In the genomic region with DNA sequence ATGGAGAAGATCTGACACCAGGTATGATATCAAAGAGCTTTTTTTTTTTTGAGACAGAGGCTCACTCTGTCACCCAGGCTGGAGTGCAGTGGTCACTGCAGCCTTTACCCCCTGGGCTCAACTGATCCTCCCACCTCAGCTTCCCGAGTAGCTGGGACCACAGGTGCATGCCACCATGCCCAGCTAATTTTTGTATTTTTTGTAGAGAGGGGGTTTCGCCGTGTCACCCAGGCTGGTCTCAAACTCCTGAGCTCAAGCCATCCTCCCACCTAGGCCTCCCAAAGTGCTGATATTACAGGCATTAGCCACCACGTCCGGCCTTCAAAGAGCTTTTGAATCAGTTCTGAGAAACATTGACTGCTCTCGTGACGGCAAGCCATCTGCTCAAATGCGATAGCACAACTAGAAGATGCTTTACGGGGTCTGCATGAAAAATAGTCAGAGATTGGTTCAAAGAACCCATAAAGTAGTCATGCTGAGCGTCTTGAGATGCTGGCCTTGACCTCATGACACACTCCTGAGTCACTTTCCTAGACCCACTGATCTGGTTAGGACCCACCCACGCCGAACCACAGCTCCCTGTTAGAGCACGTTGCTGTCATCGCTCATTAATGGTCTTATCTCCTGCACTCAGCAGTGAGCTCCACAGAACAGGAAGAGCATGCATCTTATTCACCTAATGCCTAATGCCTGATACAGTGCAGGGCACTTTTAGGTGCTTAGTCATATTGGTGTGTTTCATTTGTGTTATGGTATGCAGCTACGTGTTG, we compare ENCODE assay signal across 9 cellular contexts. TPM values are rescaled to one million over a fixed set of nuclear protein-coding genes. Genes with fewer than 3 reads are reported as not detected.
A peak's percentile ranks its signal among the peaks of the same experiment; 100 is the strongest.
DNase-seq lines count a peak whose midpoint lies in the region; ATAC-seq, FAIRE-seq and TF ChIP-seq lines count a peak whose summit lies in the region.
"Had no signal": no experiment of that assay in that cellular context is flagged by ENCODE, and none has a peak within 500 bp of the region (broad histone marks: within the 10 kb centered on the region; RNA-seq: fewer than 3 reads in every experiment).

No MANE protein-coding gene starts in this region.

- 93% methylated on average over 15 of the region's 15 CpGs for WGBS in suprapubic skin

- H3K9me3 ChIP-seq in astrocyte (ENCODE audit: insufficient read depth, low read depth, low read length): no peaks in the 10 kb centered on the region
- H3K9me3 ChIP-seq in suprapubic skin: no peaks in the 10 kb centered on the region

- no peak overlapping the region for H3K4me3 Mint-ChIP-seq in astrocyte (ENCODE audit: unreplicated experiment)
- H3K4me3 Mint-ChIP-seq in osteocyte (ENCODE audit: unreplicated experiment): peak overlapping the region; percentile 14
- H3K4me3 Mint-ChIP-seq: IgD-negative memory B cell had no signal

- TF ChIP-seq CTCF in astrocyte (IDR thresholded peaks at IDR 0.05; ENCODE audit: insufficient read depth, low read depth, low read length) (no peak), osteocyte (IDR thresholded peaks at IDR 0.05) (no peak), suprapubic skin (IDR thresholded peaks at IDR 0.05) (no peak)

- FAIRE-seq in astrocyte (lab: Jason Lieb, UNC): peak; percentile 97

- no peak for TF ChIP-seq EP300 in suprapubic skin (IDR thresholded peaks at IDR 0.05)

- H3K36me3 Mint-ChIP-seq in astrocyte (ENCODE audit: low read depth, unreplicated experiment): peaks cover 13% of the 10 kb centered on the region
- peaks cover 38% of the 10 kb centered on the region for H3K36me3 Mint-ChIP-seq in osteocyte (ENCODE audit: unreplicated experiment)
- H3K36me3 Mint-ChIP-seq: IgD-negative memory B cell had no signal

- H2AFZ ChIP-seq in astrocyte (ENCODE audit: low read depth, low read length): no peak overlapping the region

- H3K27me3 Mint-ChIP-seq in astrocyte (ENCODE audit: low read depth, unreplicated experiment) (no peaks in the 10 kb centered on the region), osteocyte (ENCODE audit: unreplicated experiment) (no peaks in the 10 kb centered on the region)
- H3K27me3 Mint-ChIP-seq: IgD-negative memory B cell had no signal

- H3K36me3 ChIP-seq in astrocyte (ENCODE audit: insufficient read depth, low read length): peaks cover 5% of the 10 kb centered on the region
- H3K36me3 ChIP-seq in suprapubic skin: no peaks in the 10 kb centered on the region

- H3K9ac ChIP-seq in astrocyte (ENCODE audit: low read length): peak overlapping the region; percentile 58

- H3K4me2 ChIP-seq in astrocyte (ENCODE audit: low read length): peak overlapping the region; percentile 62

- H3K27ac ChIP-seq in astrocyte (ENCODE audit: low read depth, low read length) (peak overlapping the region; percentile 85), suprapubic skin (no peak overlapping the region)

- H3K79me2 ChIP-seq in astrocyte (ENCODE audit: insufficient read depth, low read length): peaks cover 26% of the 10 kb centered on the region

- ATAC-seq in HG03378 (IDR thresholded peaks at IDR 0.05; ENCODE audit: unreplicated experiment): peak; percentile 56

- H3K27ac Mint-ChIP-seq in astrocyte (ENCODE audit: unreplicated experiment): peak overlapping the region; percentile 93
- H3K27ac Mint-ChIP-seq in osteocyte (ENCODE audit: unreplicated experiment): peak overlapping the region; percentile 70
- H3K27ac Mint-ChIP-seq: IgD-negative memory B cell had no signal

- H3K4me3 ChIP-seq in astrocyte (ENCODE audit: insufficient read depth, low read depth, low read length) (no peak overlapping the region), suprapubic skin (no peak overlapping the region)

- no peaks in the 10 kb centered on the region for H3K27me3 ChIP-seq in astrocyte (ENCODE audit: insufficient read depth, low read length)
- H3K27me3 ChIP-seq in suprapubic skin: no peaks in the 10 kb centered on the region

- peak; percentile 86 for DNase-seq in GM03348 (ENCODE audit: low spot score)
- DNase-seq in astrocyte (ENCODE audit: low read depth): peak; percentile 100
- DNase-seq in osteocyte (ENCODE audit: extremely low spot score, unreplicated experiment): no peak
- DNase-seq in NCI-H1436 treated with DMSO at 0.1 percent for 48 hours (lab: John Stamatoyannopoulos, UW): no peak
- no peak for DNase-seq in NCI-H146 treated with DMSO at 0.1 percent for 48 hours (lab: John Stamatoyannopoulos, UW; ENCODE audit: unreplicated experiment)
- no peak for DNase-seq in nucleus accumbens (lab: John Stamatoyannopoulos, UW)
- DNase-seq in suprapubic skin (ENCODE audit: low spot score in 2 of 2): no peak

- H3K9me3 Mint-ChIP-seq in astrocyte (ENCODE audit: unreplicated experiment): peaks cover 3% of the 10 kb centered on the region
- H3K9me3 Mint-ChIP-seq in osteocyte (ENCODE audit: unreplicated experiment): no peaks in the 10 kb centered on the region

- H3K4me1 Mint-ChIP-seq in astrocyte (ENCODE audit: low read depth, unreplicated experiment): peaks cover 46% of the 10 kb centered on the region
- peaks cover 69% of the 10 kb centered on the region for H3K4me1 Mint-ChIP-seq in osteocyte (ENCODE audit: unreplicated experiment)
- H3K4me1 Mint-ChIP-seq: IgD-negative memory B cell had no signal

- TF ChIP-seq POLR2A in suprapubic skin (IDR thresholded peaks at IDR 0.05): no peak

- H3K4me1 ChIP-seq in astrocyte (ENCODE audit: insufficient read depth, low read length) (peaks cover 71% of the 10 kb centered on the region), suprapubic skin (no peaks in the 10 kb centered on the region)

- no peaks in the 10 kb centered on the region for H4K20me1 ChIP-seq in astrocyte (ENCODE audit: insufficient read depth, low read length)

RNA-seq across cellular contexts. Expression of a gene that starts 57.0 kb away (rescaled TPM):
- total RNA-seq in astrocyte (59.0 and 75.8 TPM in 2 replicates), osteocyte (286 and 292 TPM in 2 replicates), suprapubic skin (10 to 100 TPM in 2 of 4 donors, 1 to 10 TPM in 2; 4.0 to 12.7 (median 7.1) TPM)

Comparison
In these comparisons a context has a peak if more than half of its experiments do, and no peak if none do; other contexts are left out.
1. DNase-seq: peak in GM03348 (single experiment) and astrocyte (single experiment); none in osteocyte (single experiment), NCI-H1436 treated with DMSO at 0.1 percent for 48 hours (single experiment), NCI-H146 treated with DMSO at 0.1 percent for 48 hours (single experiment), nucleus accumbens (0 of 56) and suprapubic skin (0 of 2).